24 cellular contexts compared by ENCODE assay signal in the genomic region with DNA sequence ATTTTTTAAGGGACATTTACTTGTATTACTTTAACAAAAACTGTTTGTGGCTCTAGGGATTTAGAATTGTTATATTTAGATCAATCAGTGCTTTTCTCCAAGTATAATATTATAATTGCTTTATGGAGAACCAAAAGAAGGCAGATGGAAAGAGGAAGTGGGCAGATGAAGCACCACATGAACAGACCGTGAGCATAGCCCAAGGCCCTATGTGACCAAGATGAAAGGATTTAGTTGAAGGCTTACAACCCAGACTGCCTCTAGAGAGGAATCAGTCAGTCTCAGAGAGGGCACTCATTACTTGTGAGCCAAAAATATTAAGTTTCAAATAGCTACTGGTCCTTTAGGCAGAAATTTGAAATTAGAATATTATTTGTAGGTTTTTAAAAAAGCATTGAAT.
"Had no signal": no experiment of that assay in that cellular context is flagged by ENCODE, and none has a peak within 500 bp of the region (broad histone marks: within the 10 kb centered on the region; RNA-seq: fewer than 3 reads in every experiment).

No MANE protein-coding gene starts in this region.

- H3K27ac Mint-ChIP-seq: activated naive CD4-positive, alpha-beta T cell treated with anti-CD3 and anti-CD28 coated beads, Interleukin-2, amount 50 U/mL, for 72 hours; activated T-cell treated with anti-CD3 and anti-CD28 coated beads, Interleukin-2, amount 50 U/mL, for 24 hours; activated T-helper 17 cell treated with anti-CD3 and anti-CD28 coated beads, Interleukin-2, amount 50 U/mL, for 72 hours; effector memory CD8-positive, alpha-beta T cell; mesothelial cell of epicardium; natural killer cell; WTC11 had no signal

- DNase-seq: activated CD4-positive, alpha-beta T cell treated with anti-CD3 and anti-CD28 coated beads, Interleukin-2, amount 50 U/mL, for 4 hours; activated CD8-positive, alpha-beta memory T cell treated with anti-CD3 and anti-CD28 coated beads for 24 hours; activated CD8-positive, alpha-beta memory T cell treated with anti-CD3 and anti-CD28 coated beads, Interleukin-2, amount 50 U/mL, for 4 hours; activated T-cell treated with anti-CD3 and anti-CD28 coated beads, Interleukin-2, amount 50 U/mL, for 24 hours; central memory CD4-positive, alpha-beta T cell; colonic mucosa; dorsolateral prefrontal cortex; effector memory CD8-positive, alpha-beta T cell; gastrocnemius medialis; hypothalamus; left ventricle myocardium superior; mammary epithelial cell; natural killer cell; ovary; stimulated activated CD4-positive, alpha-beta T cell treated with anti-CD3 and anti-CD28 coated beads, Interleukin-2, amount 100 ng/mL, for 48 hours; stimulated activated CD8-positive, alpha-beta memory T cell treated with anti-CD3 and anti-CD28 coated beads, Interleukin-4, amount 100 ng/mL, for 48 hours; stimulated activated naive CD4-positive, alpha-beta T cell treated with Interleukin-2 at 50 U/mL for 16 hours; upper lobe of right lung had no signal

- ATAC-seq: activated naive CD4-positive, alpha-beta T cell treated with anti-CD3 and anti-CD28 coated beads, Interleukin-2, amount 50 U/mL, for 72 hours; activated T-helper 17 cell treated with anti-CD3 and anti-CD28 coated beads, Interleukin-2, amount 50 U/mL, for 72 hours; effector memory CD8-positive, alpha-beta T cell; gastrocnemius medialis; left ventricle myocardium superior; natural killer cell; upper lobe of right lung; WTC11 had no signal

- H3K4me3 ChIP-seq: colonic mucosa, dorsolateral prefrontal cortex, esophagus muscularis mucosa, gastrocnemius medialis, ovary, prostate gland, upper lobe of right lung had no signal

- H3K4me3 Mint-ChIP-seq: activated T-cell treated with anti-CD3 and anti-CD28 coated beads, Interleukin-2, amount 50 U/mL, for 24 hours; activated T-helper 17 cell treated with anti-CD3 and anti-CD28 coated beads, Interleukin-2, amount 50 U/mL, for 72 hours; effector memory CD8-positive, alpha-beta T cell; mesothelial cell of epicardium; natural killer cell; WTC11 had no signal

- H3K9me3 ChIP-seq: colonic mucosa, esophagus muscularis mucosa, gastrocnemius medialis, ovary, prostate gland, upper lobe of right lung had no signal

- H3K27me3 ChIP-seq: colonic mucosa, dorsolateral prefrontal cortex, esophagus muscularis mucosa, gastrocnemius medialis, ovary, upper lobe of right lung had no signal

- H3K36me3 ChIP-seq: colonic mucosa, esophagus muscularis mucosa, gastrocnemius medialis, ovary, prostate gland, upper lobe of right lung had no signal

- H3K4me1 Mint-ChIP-seq: activated T-helper 17 cell treated with anti-CD3 and anti-CD28 coated beads, Interleukin-2, amount 50 U/mL, for 72 hours; mesothelial cell of epicardium; natural killer cell; WTC11 had no signal

- H3K36me3 Mint-ChIP-seq: activated naive CD4-positive, alpha-beta T cell treated with anti-CD3 and anti-CD28 coated beads, Interleukin-2, amount 50 U/mL, for 72 hours; mesothelial cell of epicardium; WTC11 had no signal

- H3K4me1 ChIP-seq: colonic mucosa, esophagus muscularis mucosa, gastrocnemius medialis, prostate gland, upper lobe of right lung had no signal

- H3K27me3 Mint-ChIP-seq: activated T-cell treated with anti-CD3 and anti-CD28 coated beads, Interleukin-2, amount 50 U/mL, for 24 hours; activated T-helper 17 cell treated with anti-CD3 and anti-CD28 coated beads, Interleukin-2, amount 50 U/mL, for 72 hours; effector memory CD8-positive, alpha-beta T cell had no signal

- H3K27ac ChIP-seq: colonic mucosa, dorsolateral prefrontal cortex, esophagus muscularis mucosa, gastrocnemius medialis, ovary, prostate gland, upper lobe of right lung had no signal
